ENCODE assay signal across 22 cellular contexts in genomic region chr1:3939242-3940080, GRCh38. TPM values are rescaled to one million over a fixed set of nuclear protein-coding genes. Genes with fewer than 3 reads are reported as not detected.
A peak's percentile ranks its signal among the peaks of the same experiment; 100 is the strongest.
DNase-seq lines count a peak whose midpoint lies in the region; ATAC-seq and TF ChIP-seq lines count a peak whose summit lies in the region.
"Had no signal": no experiment of that assay in that cellular context is flagged by ENCODE, and none has a peak within 500 bp of the region (broad histone marks: within the 10 kb centered on the region; RNA-seq: fewer than 3 reads in every experiment).

No MANE protein-coding gene starts in this region.

- no peaks in the 10 kb centered on the region for H3K4me1 Mint-ChIP-seq in activated naive CD4-positive, alpha-beta T cell treated with anti-CD3 and anti-CD28 coated beads, Interleukin-2, amount 50 U/mL, for 24 hours
- no peaks in the 10 kb centered on the region for H3K4me1 Mint-ChIP-seq in stimulated activated memory B cell treated with anti-CD40 and anti-IgM and Interleukin-4, amounts not matched to agents 10 μg/mL and 1 μg/mL and 100 μg/mL, for 72 hours
- H3K4me1 Mint-ChIP-seq: B cell, CD14-positive monocyte had no signal

- H3K27me3 ChIP-seq in right cardiac atrium (ENCODE audit: control insufficient read depth, insufficient read depth), result no peaks in the 10 kb centered on the region

- peak overlapping the region; percentile 8 for H3K27ac Mint-ChIP-seq in activated naive CD4-positive, alpha-beta T cell treated with anti-CD3 and anti-CD28 coated beads, Interleukin-2, amount 50 U/mL, for 24 hours
- H3K27ac Mint-ChIP-seq in activated naive CD4-positive, alpha-beta T cell treated with anti-CD3 and anti-CD28 coated beads, Interleukin-2, amount 50 U/mL, for 72 hours, result peak overlapping the region in 1 of 2 donors; percentile 41
- H3K27ac Mint-ChIP-seq in stimulated activated memory B cell treated with anti-CD40 and anti-IgM and Interleukin-4, amounts not matched to agents 10 μg/mL and 1 μg/mL and 100 μg/mL, for 72 hours, result no peak overlapping the region
- H3K27ac Mint-ChIP-seq: B cell, CD14-positive monocyte had no signal

- H3K36me3 Mint-ChIP-seq in activated naive CD4-positive, alpha-beta T cell treated with anti-CD3 and anti-CD28 coated beads, Interleukin-2, amount 50 U/mL, for 24 hours, result no peaks in the 10 kb centered on the region
- H3K36me3 Mint-ChIP-seq in activated naive CD4-positive, alpha-beta T cell treated with anti-CD3 and anti-CD28 coated beads, Interleukin-2, amount 50 U/mL, for 72 hours, result peaks cover 5 to 7% of the 10 kb centered on the region in 2 donors
- no peaks in the 10 kb centered on the region for H3K36me3 Mint-ChIP-seq in stimulated activated memory B cell treated with anti-CD40 and anti-IgM and Interleukin-4, amounts not matched to agents 10 μg/mL and 1 μg/mL and 100 μg/mL, for 72 hours
- H3K36me3 Mint-ChIP-seq: CD14-positive monocyte had no signal

- peaks cover 14% of the 10 kb centered on the region for H3K27me3 Mint-ChIP-seq in activated naive CD4-positive, alpha-beta T cell treated with anti-CD3 and anti-CD28 coated beads, Interleukin-2, amount 50 U/mL, for 24 hours
- peaks cover 32% of the 10 kb centered on the region for H3K27me3 Mint-ChIP-seq in stimulated activated memory B cell treated with anti-CD40 and anti-IgM and Interleukin-4, amounts not matched to agents 10 μg/mL and 1 μg/mL and 100 μg/mL, for 72 hours

- no peak overlapping the region for H3K27ac ChIP-seq in right cardiac atrium (ENCODE audit: low read length)
- H3K27ac ChIP-seq: RWPE1 had no signal

- no peak overlapping the region for H3K4me3 Mint-ChIP-seq in activated naive CD4-positive, alpha-beta T cell treated with anti-CD3 and anti-CD28 coated beads, Interleukin-2, amount 50 U/mL, for 24 hours
- no peak overlapping the region for H3K4me3 Mint-ChIP-seq in stimulated activated memory B cell treated with anti-CD40 and anti-IgM and Interleukin-4, amounts not matched to agents 10 μg/mL and 1 μg/mL and 100 μg/mL, for 72 hours
- H3K4me3 Mint-ChIP-seq: B cell, CD14-positive monocyte had no signal

- H3K9me3 ChIP-seq in right cardiac atrium (ENCODE audit: control insufficient read depth, low read length), result no peaks in the 10 kb centered on the region
- H3K9me3 ChIP-seq: HAP-1 had no signal

- DNase-seq in activated naive CD4-positive, alpha-beta T cell treated with anti-CD3 and anti-CD28 coated beads, Interleukin-2, amount 50 U/mL, for 72 hours (ENCODE audit: low spot score in 2 of 2), result no peak
- DNase-seq in SHP77 (lab: John Stamatoyannopoulos, UW), result peak; percentile 93 to 96
- DNase-seq in germinal center (ENCODE audit: low spot score), result peak; percentile 26
- no peak for DNase-seq in GM20000 (ENCODE audit: low spot score)
- no peak for DNase-seq in right cardiac atrium
- DNase-seq in NCI-H2196 (lab: John Stamatoyannopoulos, UW; ENCODE audit: unreplicated experiment), result no peak
- DNase-seq: EL; GF-D8; MM.1S; NCI-H1092; NCI-H1436; NCI-H1930; NCI-H226; NCI-H510A treated with DMSO at 0.1 percent for 48 hours; NCI-H774; NK-92 treated with Interleukin-12 subunit alpha and Interleukin-12 subunit beta, amount 100 ng/mL, for 24 hours had no signal

- no peaks in the 10 kb centered on the region for H3K9me3 Mint-ChIP-seq in activated naive CD4-positive, alpha-beta T cell treated with anti-CD3 and anti-CD28 coated beads, Interleukin-2, amount 50 U/mL, for 24 hours
- peaks cover 10 to 17% of the 10 kb centered on the region in 2 donors for H3K9me3 Mint-ChIP-seq in activated naive CD4-positive, alpha-beta T cell treated with anti-CD3 and anti-CD28 coated beads, Interleukin-2, amount 50 U/mL, for 72 hours
- peaks cover 7% of the 10 kb centered on the region for H3K9me3 Mint-ChIP-seq in stimulated activated memory B cell treated with anti-CD40 and anti-IgM and Interleukin-4, amounts not matched to agents 10 μg/mL and 1 μg/mL and 100 μg/mL, for 72 hours

- ATAC-seq in activated naive CD4-positive, alpha-beta T cell treated with anti-CD3 and anti-CD28 coated beads, Interleukin-2, amount 50 U/mL, for 72 hours, result no peak
- ATAC-seq in stimulated activated memory B cell treated with anti-CD40 and anti-IgM and Interleukin-4, amounts not matched to agents 10 μg/mL and 1 μg/mL and 100 μg/mL, for 72 hours, result peak; percentile 20
- no peak for ATAC-seq in right cardiac atrium

- no peaks in the 10 kb centered on the region for H3K4me1 ChIP-seq in right cardiac atrium (ENCODE audit: control insufficient read depth, insufficient read depth, low read length)
- H3K4me1 ChIP-seq: HAP-1 had no signal

- intact Hi-C loops in right cardiac atrium (cut with DNase I), result no loop called here

- no peak for TF ChIP-seq CTCF in GM20000 (IDR thresholded peaks at IDR 0.05; ENCODE audit: extremely low read depth, missing control alignments)

- WGBS in right cardiac atrium, result 65% methylated on average over 12 of the region's 12 CpGs

- H3K4me3 ChIP-seq in right cardiac atrium (ENCODE audit: low read length), result no peak overlapping the region
- H3K4me3 ChIP-seq: HAP-1 had no signal

RNA-seq across cellular contexts. Expression of gene C1orf174, which starts 39.4 kb away (rescaled TPM):
- 10 to 100 TPM; 28.9 to 34.7 TPM for total RNA-seq in activated naive CD4-positive, alpha-beta T cell treated with anti-CD3 and anti-CD28 coated beads, Interleukin-2, amount 50 U/mL, for 72 hours
- 10 to 100 TPM; 11.3 to 15.1 (median 13.2) TPM for total RNA-seq in right cardiac atrium
- 11.6 TPM for polyA plus RNA-seq in right cardiac atrium

Comparison
In these comparisons a context has a peak if more than half of its experiments do, and no peak if none do; other contexts are left out.
1. DNase-seq: peak in SHP77 (2 of 2) and germinal center (single experiment); none in activated naive CD4-positive, alpha-beta T cell treated with anti-CD3 and anti-CD28 coated beads, Interleukin-2, amount 50 U/mL, for 72 hours (0 of 2), GM20000 (single experiment), right cardiac atrium (0 of 3) and NCI-H2196 (single experiment).